19 cellular contexts compared by ENCODE assay signal in the genomic region with DNA sequence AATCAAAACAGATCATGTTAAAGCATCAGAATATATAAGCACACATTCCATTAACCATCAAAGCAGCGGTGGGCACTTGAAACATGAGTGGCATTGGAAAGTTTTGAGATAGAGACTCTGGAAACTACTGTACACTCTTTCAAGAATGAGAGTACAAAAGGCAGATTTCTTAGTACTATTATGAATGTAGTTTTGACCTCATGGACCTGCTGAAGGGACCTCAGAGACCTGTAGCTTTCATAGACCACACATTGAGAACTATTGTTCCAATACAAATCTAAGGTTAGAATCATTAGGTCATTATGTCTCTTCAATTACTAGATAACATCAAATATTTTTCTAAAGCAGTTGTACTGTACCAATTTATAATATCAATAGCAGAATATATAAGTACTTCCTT.
"Had no signal": no experiment of that assay in that cellular context is flagged by ENCODE, and none has a peak within 500 bp of the region (broad histone marks: within the 10 kb centered on the region; RNA-seq: fewer than 3 reads in every experiment).

No MANE protein-coding gene starts in this region.

- H3K9me3 ChIP-seq: gastrocnemius medialis, heart right ventricle, left lung, right lobe of liver, transverse colon had no signal

- H3K4me3 ChIP-seq: gastrocnemius medialis, heart right ventricle, left lung, right lobe of liver, transverse colon had no signal

- H3K27me3 Mint-ChIP-seq: activated B cell treated with CpG ODN at 0.5 μM for 24 hours; activated CD4-positive, alpha-beta T cell treated with anti-CD3 and anti-CD28 coated beads, Interleukin-2, amount 10 ng/mL, durations not matched to agents 24 days and 14 days; activated T-helper 17 cell treated with anti-CD3 and anti-CD28 coated beads, Interleukin-2, amount 50 U/mL, for 72 hours; natural killer cell treated with Interleukin-12 subunit alpha and Interleukin-12 subunit beta and Interleukin-15 and Interleukin-18, amount 100 ng/mL, for 72 hours; progenitor cell of endocrine pancreas; stimulated activated memory B cell treated with anti-CD40 and anti-IgM and Interleukin-4, amounts not matched to agents 10 μg/mL and 1 μg/mL and 100 μg/mL, for 72 hours had no signal

- H3K4me1 ChIP-seq: gastrocnemius medialis, heart right ventricle, left lung, right lobe of liver, transverse colon had no signal

- H3K4me3 Mint-ChIP-seq: activated B cell treated with CpG ODN at 0.5 μM for 24 hours; activated CD4-positive, alpha-beta T cell treated with anti-CD3 and anti-CD28 coated beads, Interleukin-2, amount 10 ng/mL, durations not matched to agents 24 days and 14 days; activated naive CD4-positive, alpha-beta T cell treated with anti-CD3 and anti-CD28 coated beads for 36 hours; activated T-helper 17 cell treated with anti-CD3 and anti-CD28 coated beads, Interleukin-2, amount 50 U/mL, for 72 hours; natural killer cell treated with Interleukin-12 subunit alpha and Interleukin-12 subunit beta and Interleukin-15 and Interleukin-18, amount 100 ng/mL, for 72 hours; stimulated activated memory B cell treated with anti-CD40 and anti-IgM and Interleukin-4, amounts not matched to agents 10 μg/mL and 1 μg/mL and 100 μg/mL, for 72 hours had no signal

- H3K9me3 Mint-ChIP-seq: activated B cell treated with CpG ODN at 0.5 μM for 24 hours; activated naive CD4-positive, alpha-beta T cell treated with anti-CD3 and anti-CD28 coated beads for 36 hours; activated T-helper 17 cell treated with anti-CD3 and anti-CD28 coated beads, Interleukin-2, amount 50 U/mL, for 72 hours; natural killer cell treated with Interleukin-12 subunit alpha and Interleukin-12 subunit beta and Interleukin-15 and Interleukin-18, amount 100 ng/mL, for 72 hours; stimulated activated memory B cell treated with anti-CD40 and anti-IgM and Interleukin-4, amounts not matched to agents 10 μg/mL and 1 μg/mL and 100 μg/mL, for 72 hours had no signal

- H3K36me3 ChIP-seq: gastrocnemius medialis, heart right ventricle, left lung, right lobe of liver, transverse colon had no signal

- ATAC-seq: activated T-helper 17 cell treated with anti-CD3 and anti-CD28 coated beads, Interleukin-2, amount 50 U/mL, for 72 hours; gastrocnemius medialis; heart right ventricle; left lung; natural killer cell treated with Interleukin-12 subunit alpha and Interleukin-12 subunit beta and Interleukin-15 and Interleukin-18, amount 100 ng/mL, for 72 hours; right lobe of liver; stimulated activated memory B cell treated with anti-CD40 and anti-IgM and Interleukin-4, amounts not matched to agents 10 μg/mL and 1 μg/mL and 100 μg/mL, for 72 hours had no signal

- H3K27me3 ChIP-seq: gastrocnemius medialis, left lung, right lobe of liver, transverse colon had no signal

- DNase-seq: activated B cell treated with CpG ODN at 0.5 μM for 24 hours; activated CD4-positive, alpha-beta T cell treated with anti-CD3 and anti-CD28 coated beads, Interleukin-2, amount 10 ng/mL, durations not matched to agents 24 days and 14 days; activated CD8-positive, alpha-beta memory T cell treated with anti-CD3 and anti-CD28 coated beads for 24 hours; activated naive CD4-positive, alpha-beta T cell treated with anti-CD3 and anti-CD28 coated beads for 36 hours; central memory CD4-positive, alpha-beta T cell; cortex of kidney; effector CD8-positive, alpha-beta T cell; gastrocnemius medialis; heart right ventricle; islet precursor cell; left lung; mesenchymal stem cell; nucleus accumbens; right lobe of liver; transverse colon had no signal

- H3K27ac ChIP-seq: gastrocnemius medialis, heart right ventricle, left lung, right lobe of liver, transverse colon had no signal

- H3K4me1 Mint-ChIP-seq: activated CD4-positive, alpha-beta T cell treated with anti-CD3 and anti-CD28 coated beads, Interleukin-2, amount 10 ng/mL, durations not matched to agents 24 days and 14 days; activated T-helper 17 cell treated with anti-CD3 and anti-CD28 coated beads, Interleukin-2, amount 50 U/mL, for 72 hours; stimulated activated memory B cell treated with anti-CD40 and anti-IgM and Interleukin-4, amounts not matched to agents 10 μg/mL and 1 μg/mL and 100 μg/mL, for 72 hours had no signal

- H3K27ac Mint-ChIP-seq: activated B cell treated with CpG ODN at 0.5 μM for 24 hours; activated CD4-positive, alpha-beta T cell treated with anti-CD3 and anti-CD28 coated beads, Interleukin-2, amount 10 ng/mL, durations not matched to agents 24 days and 14 days; activated naive CD4-positive, alpha-beta T cell treated with anti-CD3 and anti-CD28 coated beads for 36 hours; activated T-helper 17 cell treated with anti-CD3 and anti-CD28 coated beads, Interleukin-2, amount 50 U/mL, for 72 hours; natural killer cell treated with Interleukin-12 subunit alpha and Interleukin-12 subunit beta and Interleukin-15 and Interleukin-18, amount 100 ng/mL, for 72 hours; progenitor cell of endocrine pancreas; stimulated activated memory B cell treated with anti-CD40 and anti-IgM and Interleukin-4, amounts not matched to agents 10 μg/mL and 1 μg/mL and 100 μg/mL, for 72 hours had no signal
